Comparison of ENCODE assay signal across 22 cellular contexts in genomic region chr11:66701432-66702240, GRCh38. TPM values are rescaled to one million over a fixed set of nuclear protein-coding genes. Genes with fewer than 3 reads are reported as not detected.
DNase-seq lines count a peak whose midpoint lies in the region; ATAC-seq and TF ChIP-seq lines count a peak whose summit lies in the region.
"Had no signal": no experiment of that assay in that cellular context is flagged by ENCODE, and none has a peak within 500 bp of the region (broad histone marks: within the 10 kb centered on the region; RNA-seq: fewer than 3 reads in every experiment).

No MANE protein-coding gene starts in this region.

- peak overlapping the region; percentile 59 for H3K9ac ChIP-seq in Loucy (ENCODE audit: low read depth, low read length, poor library complexity, severe bottlenecking)
- H3K9ac ChIP-seq: BLaER1 treated with 17β-estradiol and CSF1 and Interleukin-3, amounts not matched to agents 10 nM and 100 nM had no signal

- TF ChIP-seq POLR2A in right lobe of liver (IDR thresholded peaks at IDR 0.05): no peak

- intact Hi-C loops in right lobe of liver (cut with DNase I) (no loop called here), posterior cingulate gyrus (cut with DNase I) (no loop called here)

- H3K79me2 ChIP-seq in Loucy (ENCODE audit: insufficient read depth, low read length): no peaks in the 10 kb centered on the region

- peaks cover 2% of the 10 kb centered on the region; the same call in 1 of the 2 replicates for H3K36me3 ChIP-seq in Loucy (ENCODE audit: insufficient read depth, low read length)
- H3K36me3 ChIP-seq in right lobe of liver: peaks cover 0 to 24% (median 10%) of the 10 kb centered on the region in 4 donors
- H3K36me3 ChIP-seq: gastrocnemius medialis, spleen had no signal

- no peaks in the 10 kb centered on the region for H4K20me1 ChIP-seq in Loucy (ENCODE audit: insufficient read depth, low read length, poor library complexity, severe bottlenecking)

- H3K9me3 ChIP-seq in Loucy (ENCODE audit: insufficient read depth, low read depth, low read length) (no peaks in the 10 kb centered on the region), right lobe of liver (no peaks in the 10 kb centered on the region)
- H3K9me3 ChIP-seq: gastrocnemius medialis had no signal

- H3K4me2 ChIP-seq in Loucy (ENCODE audit: low read depth, low read length, poor library complexity, severe bottlenecking): peak overlapping the region; percentile 67
- H3K4me2 ChIP-seq: A549; BLaER1 treated with 17β-estradiol and CSF1 and Interleukin-3, amounts not matched to agents 10 nM and 100 nM; GM23338 had no signal

- H3F3A ChIP-seq in Loucy (ENCODE audit: low read depth): no peaks in the 10 kb centered on the region; the same call in 1 of the 2 replicates

- no peak overlapping the region for H3K27ac ChIP-seq in right lobe of liver
- H3K27ac ChIP-seq: A549; BLaER1 treated with 17β-estradiol and CSF1 and Interleukin-3, amounts not matched to agents 10 nM and 100 nM; coronary artery; gastrocnemius medialis; spleen had no signal

- TF ChIP-seq CTCF in Loucy (conservative IDR thresholded peaks at IDR 0.05; ENCODE audit: low read length): no peak
- TF ChIP-seq CTCF in right lobe of liver (IDR thresholded peaks at IDR 0.05): no peak

- WGBS in right lobe of liver (ENCODE audit: insufficient coverage, low coverage, low lambda C conversion rate, missing lambda C conversion rate): 61% methylated on average over 5 of the region's 10 CpGs

- H3K4me3 ChIP-seq in Loucy (ENCODE audit: low read length, poor library complexity, severe bottlenecking) (peak overlapping the region; percentile 54), right lobe of liver (no peak overlapping the region)
- H3K4me3 ChIP-seq: A549; BLaER1 treated with 17β-estradiol and CSF1 and Interleukin-3, amounts not matched to agents 10 nM and 100 nM; coronary artery; gastrocnemius medialis; GM23338; spleen had no signal

- H2AFZ ChIP-seq in Loucy (ENCODE audit: low read length): peak overlapping the region; percentile 33; the same call in 1 of the 2 replicates
- H2AFZ ChIP-seq: GM23338 had no signal

- H3K27me3 ChIP-seq in Loucy (ENCODE audit: insufficient read depth, low read length, poor library complexity, severe bottlenecking) (no peaks in the 10 kb centered on the region), right lobe of liver (no peaks in the 10 kb centered on the region)
- H3K27me3 ChIP-seq: BLaER1 treated with 17β-estradiol and CSF1 and Interleukin-3, amounts not matched to agents 10 nM and 100 nM; gastrocnemius medialis; spleen had no signal

- DNase-seq in NCI-H2196 (lab: John Stamatoyannopoulos, UW; ENCODE audit: unreplicated experiment): peak; percentile 15
- DNase-seq in NCI-H2196 treated with DMSO at 0.1 percent for 48 hours (lab: John Stamatoyannopoulos, UW; ENCODE audit: unreplicated experiment): no peak
- peak; percentile 57 for DNase-seq in amniotic epithelial cell (ENCODE audit: low read depth)
- DNase-seq in right lobe of liver: peak in 2 of 3 donors; percentile 76
- no peak for DNase-seq in GM19240 (ENCODE audit: insufficient read length, low spot score)
- DNase-seq in posterior cingulate gyrus: no peak
- DNase-seq in SIG-M5 treated with dmso at 0.1 percent for 504 hours (lab: John Stamatoyannopoulos, UW; ENCODE audit: unreplicated experiment): no peak
- DNase-seq: activated gamma-delta T cell treated with Interleukin-2 at 50 U/mL for 16 hours, DMS153, gastrocnemius medialis, NCI-H2081, NCI-H524 treated with DMSO at 0.1 percent for 48 hours, SHP77, spleen, T-helper 1 cell had no signal

- H3K9me2 ChIP-seq in Loucy (replicated peaks; ENCODE audit: low read depth, low read length): no peaks in the 10 kb centered on the region

- H3K4me1 ChIP-seq in Loucy (ENCODE audit: insufficient read depth, low read length, poor library complexity, severe bottlenecking) (peaks cover 41% of the 10 kb centered on the region), right lobe of liver (peaks cover 0 to 17% (median 5%) of the 10 kb centered on the region in 4 donors)
- H3K4me1 ChIP-seq: A549; BLaER1 treated with 17β-estradiol and CSF1 and Interleukin-3, amounts not matched to agents 10 nM and 100 nM; gastrocnemius medialis; spleen had no signal

- ATAC-seq in right lobe of liver: peak; percentile 59 to 82 (median 76)
- ATAC-seq: A549, gastrocnemius medialis, GM23338, left colon, WTC11 had no signal

RNA-seq across cellular contexts. Expression of gene RBM4B, which starts 23.9 kb away (rescaled TPM):
- total RNA-seq in right lobe of liver: 1 to 10 TPM; 3.6 to 9.4 (median 6.9) TPM

RNA-seq across cellular contexts. Expression of gene SPTBN2, which starts 27.4 kb away (rescaled TPM):
- total RNA-seq in right lobe of liver: 10 to 100 TPM; 20.7 to 67.1 (median 50.7) TPM

Comparison
In these comparisons a context has a peak if more than half of its experiments do, and no peak if none do; other contexts are left out.
1. DNase-seq: peak in NCI-H2196 (single experiment), amniotic epithelial cell (single experiment) and right lobe of liver (2 of 3); none in NCI-H2196 treated with DMSO at 0.1 percent for 48 hours (single experiment), GM19240 (single experiment), posterior cingulate gyrus (0 of 10) and SIG-M5 treated with dmso at 0.1 percent for 504 hours (single experiment).